9 cellular contexts compared by ENCODE assay signal in genomic region chrX:15702488-15703371, GRCh38.
"Had no signal": no experiment of that assay in that cellular context is flagged by ENCODE, and none has a peak within 500 bp of the region (broad histone marks: within the 10 kb centered on the region; RNA-seq: fewer than 3 reads in every experiment).

No MANE protein-coding gene starts in this region.

- H3K27ac ChIP-seq: GM23248 had no signal

- H3K9me3 Mint-ChIP-seq: GM23338, H9, HFFc6 had no signal

- ATAC-seq: HCT116 had no signal

- H3K9me3 ChIP-seq: HAP-1 had no signal

- H3K27ac Mint-ChIP-seq: GM23338, HFFc6 had no signal

- DNase-seq: GM23248, GOT3, H7, H9, HCEC 1CT, HFFc6 had no signal

- H3K4me3 Mint-ChIP-seq: GM23338, H9, HFFc6 had no signal

- H3K4me1 ChIP-seq: HAP-1 had no signal

- H3K4me3 ChIP-seq: GM23248, GM23338, HAP-1 had no signal
